Comparison of ENCODE assay signal across 10 cellular contexts in genomic region chr21:45886610-45887026, GRCh38.
DNase-seq lines count a peak whose midpoint lies in the region; TF ChIP-seq lines count a peak whose summit lies in the region.
"Had no signal": no experiment of that assay in that cellular context is flagged by ENCODE, and none has a peak within 500 bp of the region (broad histone marks: within the 10 kb centered on the region; RNA-seq: fewer than 3 reads in every experiment).

No MANE protein-coding gene starts in this region.

- peak overlapping the region; percentile 12 to 78 (median 68); a peak in 21 of 22 replicates for H3K4me2 ChIP-seq in BLaER1 treated with 17β-estradiol and CSF1 and Interleukin-3, amounts not matched to agents 10 nM and 100 nM
- H3K4me2 ChIP-seq in neuronal stem cell (ENCODE audit: insufficient read depth, low read length, poor library complexity, severe bottlenecking) (no peak overlapping the region), neural progenitor cell (no peak overlapping the region)

- 0 out of 22 replicates have a peak, but pooled peaks cover 0 to 3% (median 0%) of the 10 kb centered on the region in 11 experiments for H3K36me3 ChIP-seq in BLaER1 treated with 17β-estradiol and CSF1 and Interleukin-3, amounts not matched to agents 10 nM and 100 nM
- H3K36me3 ChIP-seq in neuronal stem cell (replicated peaks in 1 of 2; ENCODE audit: control insufficient read depth in 2 of 2, insufficient read depth in 2 of 2, low read length in 2 of 2) (no peaks in the 10 kb centered on the region), neural progenitor cell (no peaks in the 10 kb centered on the region)
- H3K36me3 ChIP-seq: BE2C had no signal

- no peak overlapping the region for H2BK120ac ChIP-seq in neuronal stem cell (ENCODE audit: low read depth, low read length)

- H4K8ac ChIP-seq in neuronal stem cell (ENCODE audit: low read depth, low read length), result no peak overlapping the region

- no peak for TF ChIP-seq CTCF in neural progenitor cell (IDR thresholded peaks at IDR 0.05)
- TF ChIP-seq CTCF in nephron progenitor cell (IDR thresholded peaks at IDR 0.05), result no peak

- no peak overlapping the region for H2AFZ ChIP-seq in neuronal stem cell (ENCODE audit: low read length)
- no peak overlapping the region for H2AFZ ChIP-seq in neural progenitor cell (replicated peaks)

- H3K27me3 Mint-ChIP-seq in T-helper 2 cell treated with Interferon-gamma antibody and Interleukin-4, amounts not matched to agents 5 μg/mL and 100 μg/mL, for 36 hours (ENCODE audit: low read depth), result peaks cover 22% of the 10 kb centered on the region
- H3K27me3 Mint-ChIP-seq in neural progenitor cell (ENCODE audit: insufficient read depth, low read depth), result no peaks in the 10 kb centered on the region
- H3K27me3 Mint-ChIP-seq in nephron progenitor cell (ENCODE audit: low read depth, poor library complexity), result peaks cover 43% of the 10 kb centered on the region

- H3K23ac ChIP-seq in neuronal stem cell (ENCODE audit: low read depth, low read length, poor library complexity), result no peak overlapping the region

- no peak overlapping the region for H2BK12ac ChIP-seq in neuronal stem cell (ENCODE audit: low read length)

- H3K9ac ChIP-seq in BLaER1 treated with 17β-estradiol and CSF1 and Interleukin-3, amounts not matched to agents 10 nM and 100 nM, result no peak overlapping the region
- H3K9ac ChIP-seq in neuronal stem cell (ENCODE audit: low read depth, low read length, poor library complexity) (no peak overlapping the region), neural progenitor cell (no peak overlapping the region)

- H3K36me3 Mint-ChIP-seq in T-helper 2 cell treated with Interferon-gamma antibody and Interleukin-4, amounts not matched to agents 5 μg/mL and 100 μg/mL, for 36 hours (ENCODE audit: low read depth), result peaks cover 4% of the 10 kb centered on the region
- H3K36me3 Mint-ChIP-seq in neural progenitor cell (no peaks in the 10 kb centered on the region), nephron progenitor cell (ENCODE audit: low read depth) (no peaks in the 10 kb centered on the region)

- no peak overlapping the region for H4K91ac ChIP-seq in neuronal stem cell (ENCODE audit: low read depth, low read length, poor library complexity)

- H3K4me3 ChIP-seq in BLaER1 treated with 17β-estradiol and CSF1 and Interleukin-3, amounts not matched to agents 10 nM and 100 nM, result no peak overlapping the region
- H3K4me3 ChIP-seq in neuronal stem cell (ENCODE audit: low read length in 2 of 2) (no peak overlapping the region), neural progenitor cell (no peak overlapping the region)

- no peaks in the 10 kb centered on the region for H3K79me2 ChIP-seq in neural progenitor cell (ENCODE audit: low read depth)

- H3K27ac Mint-ChIP-seq in T-helper 2 cell treated with Interferon-gamma antibody and Interleukin-4, amounts not matched to agents 5 μg/mL and 100 μg/mL, for 36 hours, result peak overlapping the region; percentile 64
- H3K27ac Mint-ChIP-seq in neural progenitor cell, result no peak overlapping the region
- no peak overlapping the region for H3K27ac Mint-ChIP-seq in nephron progenitor cell

- peak; percentile 27 for DNase-seq in T-helper 2 cell treated with Interferon-gamma antibody and Interleukin-4, amounts not matched to agents 5 μg/mL and 100 μg/mL, for 36 hours (ENCODE audit: low spot score)
- DNase-seq in caudate nucleus (lab: John Stamatoyannopoulos, UW) (no peak), neuronal stem cell (ENCODE audit: low spot score) (no peak), neural progenitor cell (ENCODE audit: low spot score) (no peak), HCEC 1CT (no peak), middle frontal gyrus (ENCODE audit: extremely low spot score, low spot score) (no peak), nephron progenitor cell (no peak)
- DNase-seq: NCI-H1417 treated with DMSO at 0.1 percent for 48 hours had no signal

- peaks cover 29 to 54% (median 50%) of the 10 kb centered on the region in 10 experiments for H3K4me1 ChIP-seq in BLaER1 treated with 17β-estradiol and CSF1 and Interleukin-3, amounts not matched to agents 10 nM and 100 nM
- H3K4me1 ChIP-seq in neuronal stem cell (ENCODE audit: control insufficient read depth in 2 of 2, insufficient read depth in 1 of 2, low read depth in 1 of 2, low read length in 2 of 2) (peaks cover 4 to 6% of the 10 kb centered on the region in 2 donors), neural progenitor cell (no peaks in the 10 kb centered on the region)

- H3K9me3 Mint-ChIP-seq in T-helper 2 cell treated with Interferon-gamma antibody and Interleukin-4, amounts not matched to agents 5 μg/mL and 100 μg/mL, for 36 hours, result peaks cover 5% of the 10 kb centered on the region
- no peaks in the 10 kb centered on the region for H3K9me3 Mint-ChIP-seq in neural progenitor cell
- H3K9me3 Mint-ChIP-seq in nephron progenitor cell, result no peaks in the 10 kb centered on the region

- no peaks in the 10 kb centered on the region for H3F3A ChIP-seq in neural progenitor cell (ENCODE audit: low read depth)

- no peak overlapping the region for H3K4ac ChIP-seq in neuronal stem cell (ENCODE audit: low read length)

- no peaks in the 10 kb centered on the region for H3K9me3 ChIP-seq in BLaER1 treated with 17β-estradiol and CSF1 and Interleukin-3, amounts not matched to agents 10 nM and 100 nM (replicated peaks in 1 of 11)
- H3K9me3 ChIP-seq in neuronal stem cell (replicated peaks in 1 of 2; ENCODE audit: control insufficient read depth in 2 of 2, insufficient read depth in 1 of 2, low read depth in 1 of 2, low read length in 2 of 2), result no peaks in the 10 kb centered on the region
- no peaks in the 10 kb centered on the region for H3K9me3 ChIP-seq in neural progenitor cell (ENCODE audit: low read depth)
- H3K9me3 ChIP-seq: BE2C had no signal

- peak overlapping the region in 6 of 11 experiments; percentile 10 to 46 (median 34); a peak in 6 of 22 replicates for H3K27ac ChIP-seq in BLaER1 treated with 17β-estradiol and CSF1 and Interleukin-3, amounts not matched to agents 10 nM and 100 nM
- peak overlapping the region; percentile 18 for H3K27ac ChIP-seq in caudate nucleus (ENCODE audit: low read depth, low read length)
- no peak overlapping the region for H3K27ac ChIP-seq in neuronal stem cell (replicated peaks; ENCODE audit: low read length)
- no peak overlapping the region for H3K27ac ChIP-seq in neural progenitor cell

- no peak overlapping the region for H2BK5ac ChIP-seq in neuronal stem cell (ENCODE audit: low read length)

- H2AK5ac ChIP-seq in neuronal stem cell (ENCODE audit: low read depth, low read length), result peak overlapping the region; percentile 74

- no peak overlapping the region for H3K14ac ChIP-seq in neuronal stem cell (ENCODE audit: low read length)

- H3K4me3 Mint-ChIP-seq in T-helper 2 cell treated with Interferon-gamma antibody and Interleukin-4, amounts not matched to agents 5 μg/mL and 100 μg/mL, for 36 hours, result peak overlapping the region; percentile 37
- no peak overlapping the region for H3K4me3 Mint-ChIP-seq in neural progenitor cell
- no peak overlapping the region for H3K4me3 Mint-ChIP-seq in nephron progenitor cell

- H2BK15ac ChIP-seq in neuronal stem cell (ENCODE audit: low read length), result no peak overlapping the region

- H3K18ac ChIP-seq in neuronal stem cell (ENCODE audit: low read length), result peak overlapping the region; percentile 37

- peaks cover 0 to 82% (median 20%) of the 10 kb centered on the region in 11 experiments; a peak in 11 of 22 replicates for H4K20me1 ChIP-seq in BLaER1 treated with 17β-estradiol and CSF1 and Interleukin-3, amounts not matched to agents 10 nM and 100 nM
- no peaks in the 10 kb centered on the region for H4K20me1 ChIP-seq in neural progenitor cell (ENCODE audit: low read depth)

- no CpG with 5 or more reads among the region's 11 CpGs for WGBS in neuronal stem cell (ENCODE audit: extremely low coverage in 2 of 2, insufficient read length in 2 of 2, insufficient replicate concordance in 1 of 2), 2 donors

- no peaks in the 10 kb centered on the region for H3K79me1 ChIP-seq in neuronal stem cell (ENCODE audit: low read depth, low read length)

- peaks cover 38% of the 10 kb centered on the region for H3K4me1 Mint-ChIP-seq in T-helper 2 cell treated with Interferon-gamma antibody and Interleukin-4, amounts not matched to agents 5 μg/mL and 100 μg/mL, for 36 hours (ENCODE audit: low read depth)
- H3K4me1 Mint-ChIP-seq in neural progenitor cell, result peaks cover 18% of the 10 kb centered on the region
- H3K4me1 Mint-ChIP-seq in nephron progenitor cell, result peaks cover 45% of the 10 kb centered on the region

- no peaks in the 10 kb centered on the region for H3K27me3 ChIP-seq in BLaER1 treated with 17β-estradiol and CSF1 and Interleukin-3, amounts not matched to agents 10 nM and 100 nM
- peaks cover 0 to 64% (median 0%) of the 10 kb centered on the region in 3 experiments for H3K27me3 ChIP-seq in neuronal stem cell (ENCODE audit: control insufficient read depth in 3 of 3, insufficient read depth in 3 of 3, low read depth in 1 of 3, low read length in 3 of 3)
- no peaks in the 10 kb centered on the region for H3K27me3 ChIP-seq in neural progenitor cell
- H3K27me3 ChIP-seq: BE2C had no signal

Comparison
In these comparisons a context has a peak if more than half of its experiments do, and no peak if none do; other contexts are left out.
1. H3K27ac ChIP-seq: peak in BLaER1 treated with 17β-estradiol and CSF1 and Interleukin-3, amounts not matched to agents 10 nM and 100 nM (6 of 11) and caudate nucleus (single experiment); none in neuronal stem cell (single experiment) and neural progenitor cell (single experiment).
2. H3K4me2 ChIP-seq: peak in BLaER1 treated with 17β-estradiol and CSF1 and Interleukin-3, amounts not matched to agents 10 nM and 100 nM (11 of 11); none in neuronal stem cell (single experiment) and neural progenitor cell (single experiment).